In the genomic region with DNA sequence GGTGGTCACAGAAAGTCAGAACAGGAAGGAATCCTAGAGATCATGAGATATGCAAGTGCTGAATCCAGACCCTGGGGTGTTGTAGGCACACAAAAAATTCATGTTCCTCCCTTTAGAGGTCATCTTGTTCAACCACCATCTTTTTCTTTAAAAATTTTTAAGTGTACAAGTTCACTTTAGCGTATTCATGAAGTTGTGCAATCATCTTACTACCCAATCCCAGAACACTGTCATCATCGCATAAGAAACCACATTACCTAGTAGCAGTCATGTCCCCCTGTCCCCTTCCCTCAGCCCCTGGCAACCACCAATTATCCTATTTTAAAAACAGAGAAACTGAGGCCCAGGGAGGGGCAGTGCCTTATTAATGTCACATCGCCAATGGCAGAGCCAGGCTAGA, we compare ENCODE assay signal across 16 cellular contexts. TPM values are rescaled to one million over a fixed set of nuclear protein-coding genes. Genes with fewer than 3 reads are reported as not detected.
DNase-seq lines count a peak whose midpoint lies in the region; ATAC-seq, FAIRE-seq and TF ChIP-seq lines count a peak whose summit lies in the region.
"Had no signal": no experiment of that assay in that cellular context is flagged by ENCODE, and none has a peak within 500 bp of the region (broad histone marks: within the 10 kb centered on the region; RNA-seq: fewer than 3 reads in every experiment).

No MANE protein-coding gene starts in this region.

- DNase-seq in IMR-90 (no peak), MV-4-11 (lab: John Stamatoyannopoulos, UW) (peak; percentile 62), K562 (ENCODE audit: extremely low read depth in 1 of 4, low spot score in 3 of 4) (no peak), gastrocnemius medialis (no peak), mucosa of gallbladder (ENCODE audit: low spot score) (no peak), DMS153 treated with DMSO at 0.1 percent for 48 hours (lab: John Stamatoyannopoulos, UW; ENCODE audit: unreplicated experiment) (no peak)
- DNase-seq: BE2C; Caco-2; CD8-positive, alpha-beta memory T cell; H9 had no signal

- H3K9me3 ChIP-seq in IMR-90 (ENCODE audit: control insufficient read depth, insufficient read depth, low read length) (no peaks in the 10 kb centered on the region), K562 (replicated peaks; ENCODE audit: control insufficient read depth, insufficient read depth, low read depth, low read length) (no peaks in the 10 kb centered on the region), gastrocnemius medialis (no peaks in the 10 kb centered on the region)
- H3K9me3 ChIP-seq: A549, BE2C, Caco-2 had no signal

- in situ Hi-C loops in IMR-90 (cut with MboI; ENCODE audit: low sequenced_read_pairs) = no loop called here
- in situ Hi-C loops in K562 (cut with MboI) = no loop called here
- in situ Hi-C loops in gastrocnemius medialis (cut with MboI; ENCODE audit: low sequenced_read_pairs in 4 of 4) = no loop called here

- no peak overlapping the region for H3K9ac ChIP-seq in IMR-90 (ENCODE audit: low read depth, low read length)
- H3K9ac ChIP-seq in K562 (ENCODE audit: insufficient read depth in 1 of 2, low read depth in 2 of 2, low read length in 2 of 2) = peak overlapping the region in 1 of 2 experiments; percentile 54; a peak in 1 of 4 replicates

- no peaks in the 10 kb centered on the region for H3K9me1 ChIP-seq in IMR-90 (ENCODE audit: insufficient read depth, low read length)
- H3K9me1 ChIP-seq in K562 (ENCODE audit: control insufficient read depth, insufficient read depth, low read length) = no peaks in the 10 kb centered on the region

- H4K91ac ChIP-seq in IMR-90 (ENCODE audit: insufficient read depth, low read depth, low read length) = no peak overlapping the region

- H4K8ac ChIP-seq in IMR-90 (ENCODE audit: low read depth in 2 of 2, low read length in 2 of 2) = no peak overlapping the region

- TF ChIP-seq RAD21 in IMR-90 (IDR thresholded peaks at IDR 0.05; ENCODE audit: low read length) (no peak), K562 (CRISPR knock-in tag; conservative IDR thresholded peaks at IDR 0.05 in 1 of 2, IDR thresholded peaks at IDR 0.05 in 1 of 2) (no peak)

- no peak overlapping the region for H3K23ac ChIP-seq in IMR-90 (ENCODE audit: low read depth, low read length)

- no peaks in the 10 kb centered on the region for H3K79me1 ChIP-seq in IMR-90 (ENCODE audit: low read depth in 1 of 2, low read length in 2 of 2)

- dilution Hi-C loops in IMR-90 (cut with HindIII; ENCODE audit: low sequenced_read_pairs, unreplicated experiment) = no loop called here

- H2BK5ac ChIP-seq in IMR-90 (ENCODE audit: low read depth, low read length, poor library complexity, severe bottlenecking) = no peak overlapping the region

- no peak overlapping the region for H2AK9ac ChIP-seq in IMR-90 (replicated peaks; ENCODE audit: low read depth, low read length, poor library complexity)

- H4K20me1 ChIP-seq in IMR-90 (ENCODE audit: insufficient read depth, low read length) (no peaks in the 10 kb centered on the region), K562 (replicated peaks; ENCODE audit: control insufficient read depth, insufficient read depth, low read length) (no peaks in the 10 kb centered on the region)

- H2BK20ac ChIP-seq in IMR-90 (ENCODE audit: low read depth, low read length) = no peak overlapping the region

- no peak for TF ChIP-seq EP300 in K562 (IDR thresholded peaks at IDR 0.05; ENCODE audit: low read length)

- H2BK120ac ChIP-seq in IMR-90 (ENCODE audit: low read depth, low read length) = no peak overlapping the region

- CTCF ChIA-PET in IMR-90 (lab: Yijun Ruan, JAX) = no interaction called here
- CTCF ChIA-PET in K562 (lab: Yijun Ruan, JAX; ENCODE audit: low intra/inter-chr PET ratio) = no interaction called here

- H3K18ac ChIP-seq in IMR-90 (ENCODE audit: low read depth, low read length) = no peak overlapping the region

- H2AFZ ChIP-seq in IMR-90 (replicated peaks; ENCODE audit: low read length, poor library complexity) (no peak overlapping the region), K562 (ENCODE audit: low read depth, low read length) (no peak overlapping the region; the same call in 1 of the 2 replicates)
- H2AFZ ChIP-seq: GM23338 had no signal

- ATAC-seq in IMR-90 (ENCODE audit: low read depth) = no peak
- no peak for ATAC-seq in K562
- ATAC-seq in gastrocnemius medialis = no peak
- no peak for ATAC-seq in HG03521 (IDR thresholded peaks at IDR 0.05; ENCODE audit: unreplicated experiment)
- ATAC-seq: A549, GM12878, GM23338 had no signal

- H3K4me1 ChIP-seq in IMR-90 (ENCODE audit: control insufficient read depth, insufficient read depth, low read length) (no peaks in the 10 kb centered on the region), K562 (replicated peaks in 1 of 2; ENCODE audit: control insufficient read depth in 2 of 2, insufficient read depth in 2 of 2, low read length in 2 of 2) (peaks cover 0 to 12% of the 10 kb centered on the region in 2 experiments; a peak in 2 of 5 replicates), gastrocnemius medialis (peaks cover 16 to 20% of the 10 kb centered on the region in 2 donors)
- H3K4me1 ChIP-seq: A549 had no signal

- TF ChIP-seq CTCF in IMR-90 (conservative IDR thresholded peaks at IDR 0.05; ENCODE audit: low read depth, low read length) (no peak), K562 (IDR thresholded peaks at IDR 0.05 in 2 of 3, conservative IDR thresholded peaks at IDR 0.05 in 1 of 3; ENCODE audit: insufficient read depth in 2 of 3, low read depth in 1 of 3, low read length in 3 of 3) (no peak), gastrocnemius medialis (IDR thresholded peaks at IDR 0.05 in 4 of 5, conservative IDR thresholded peaks at IDR 0.05 in 1 of 5) (no peak)

- POLR2A ChIA-PET in IMR-90 (lab: Charles Lee; ENCODE audit: unreplicated experiment) (no interaction called here), K562 (lab: Yijun Ruan, JAX) (interaction anchor here (0.6 to 0.9 kb wide), 2 partner anchors 8 to 73 kb away, joined by 3 to 4 read pairs; no protein-coding TSS in a partner anchor)

- no peak overlapping the region for H3K4me3 ChIP-seq in IMR-90 (ENCODE audit: insufficient read depth, low read depth, low read length)
- no peak overlapping the region for H3K4me3 ChIP-seq in K562
- H3K4me3 ChIP-seq in gastrocnemius medialis = no peak overlapping the region
- H3K4me3 ChIP-seq: A549, GM12878, GM23338 had no signal

- no peak overlapping the region for H4K5ac ChIP-seq in IMR-90 (ENCODE audit: low read depth, low read length)

- intact Hi-C loops in IMR-90 (cut with micrococcal nuclease) = no loop called here
- intact Hi-C loops in K562 (cut with micrococcal nuclease) = no loop called here
- intact Hi-C loops in gastrocnemius medialis (cut with DNase I; ENCODE audit: low total_unique reads) = no loop called here

- H2AK5ac ChIP-seq in IMR-90 (ENCODE audit: low read depth, low read length) = no peak overlapping the region

- H3K4me2 ChIP-seq in IMR-90 (ENCODE audit: low read depth, low read length) = no peak overlapping the region
- H3K4me2 ChIP-seq in K562 (ENCODE audit: insufficient read depth, low read length) = no peak overlapping the region
- H3K4me2 ChIP-seq: A549, GM23338 had no signal

- no peak overlapping the region for H3K56ac ChIP-seq in IMR-90 (ENCODE audit: extremely low read depth, insufficient read depth, low read length)

- H3K27me3 ChIP-seq in IMR-90 (ENCODE audit: control insufficient read depth, insufficient read depth, low read length) (peaks cover 37% of the 10 kb centered on the region), K562 (ENCODE audit: control insufficient read depth in 2 of 2, insufficient read depth in 2 of 2, low read length in 2 of 2) (no peaks in the 10 kb centered on the region), gastrocnemius medialis (no peaks in the 10 kb centered on the region)
- H3K27me3 ChIP-seq: BE2C had no signal

- H3K79me2 ChIP-seq in K562 (ENCODE audit: control insufficient read depth, insufficient read depth, low read length) = no peaks in the 10 kb centered on the region

- FAIRE-seq in K562 (lab: Jason Lieb, UNC) = no peak
- FAIRE-seq: A549, GM12878, GM18507 had no signal

- H3K14ac ChIP-seq in IMR-90 (replicated peaks; ENCODE audit: low read depth, low read length) = no peak overlapping the region

- H3K4ac ChIP-seq in IMR-90 (ENCODE audit: low read depth, low read length) = no peak overlapping the region

- TF ChIP-seq POLR2A in IMR-90 (IDR thresholded peaks at IDR 0.05; ENCODE audit: low read depth, low read length) = no peak
- no peak for TF ChIP-seq POLR2A in K562 (conservative IDR thresholded peaks at IDR 0.05)
- no peak for TF ChIP-seq POLR2A in gastrocnemius medialis (IDR thresholded peaks at IDR 0.05)

- no TSS peak for BruUV-seq in IMR-90 (replicated peaks; lab: Mats Ljungman, UMichigan)
- BruUV-seq in K562 (replicated peaks; lab: Mats Ljungman, UMichigan) = no TSS peak

- H3K36me3 ChIP-seq in IMR-90 (ENCODE audit: control insufficient read depth, insufficient read depth, low read length) (no peaks in the 10 kb centered on the region), K562 (ENCODE audit: control insufficient read depth, insufficient read depth, low read length) (no peaks in the 10 kb centered on the region), gastrocnemius medialis (no peaks in the 10 kb centered on the region)
- H3K36me3 ChIP-seq: BE2C had no signal

- H3K27ac ChIP-seq in IMR-90 (ENCODE audit: insufficient read depth, low read length) = no peak overlapping the region
- no peak overlapping the region for H3K27ac ChIP-seq in K562 (ENCODE audit: extremely low read depth, low read depth, low read length)
- H3K27ac ChIP-seq in gastrocnemius medialis = peak overlapping the region in 3 of 4 donors; percentile 79 to 84 (median 82)
- H3K27ac ChIP-seq: A549 had no signal

- no peak overlapping the region for H2BK15ac ChIP-seq in IMR-90 (ENCODE audit: low read depth, low read length)

- no CpG with 5 or more reads among the region's 3 CpGs for WGBS in IMR-90 (ENCODE audit: extremely low coverage in 2 of 2, insufficient read length in 1 of 2), 2 experiments
- 65% methylated on average over 3 of the region's 3 CpGs for WGBS in K562 (ENCODE audit: insufficient coverage, low coverage, missing lambda C conversion rate)

RNA-seq across cellular contexts. Expression of gene WNT11, which starts 20.3 kb away (rescaled TPM):
- total RNA-seq in IMR-90 (2012; rRNA removed) (not detected in 2 replicates), K562 (2014; rRNA removed) (not detected in 2 replicates), K562 (2014; rRNA removed; fragmentation: Illumina TruSeq; extraction: Trizol) (not detected in 2 replicates), K562 (2015; rRNA removed; fragmentation: Illumina TruSeq; extraction: Trizol) (not detected in 2 replicates), K562 (2021) (0.09 TPM in 1 of 2 replicates, not detected in the other), gastrocnemius medialis (1 to 10 TPM; 2.9 to 6.5 (median 4.0) TPM), mucosa of gallbladder (1.8 TPM)
- polyA plus RNA-seq in IMR-90 (2012; rRNA removed) (0.10 TPM in 1 of 2 replicates, not detected in the other), K562 (2011; rRNA removed) (0.20 and 0.51 TPM in 2 replicates), K562 (2014; fragmentation: Illumina TruSeq; extraction: Trizol) (0.12 TPM in 1 of 2 replicates, not detected in the other), K562 (2014; fragmentation: Nextera tagmentation; extraction: Ambion mirVana) (under 1 TPM in 1 of 2 experiments, not detected in 1; 0.03 TPM), K562 (2014; rRNA removed) (0.05 TPM in 1 of 2 replicates, not detected in the other)
- polyA plus RNA-seq in IMR-90 (2012; cell fraction: cytosol; rRNA removed) = 0.02 and 0.04 TPM in 2 replicates
- polyA plus RNA-seq in IMR-90 (2012; cell fraction: nucleus; rRNA removed; ENCODE audit: low replicate concordance) = not detected in 2 replicates
- total RNA-seq in K562 (2011; cell fraction: chromatin; rRNA removed; ENCODE audit: low replicate concordance) = 0.28 and 0.58 TPM in 2 replicates
- total RNA-seq in K562 (2011; cell fraction: nucleolus; rRNA removed) = 0.33 and 1.1 TPM in 2 replicates
- 0.37 and 0.53 TPM in 2 replicates for total RNA-seq in K562 (2011; cell fraction: nucleoplasm; rRNA removed)
- polyA plus RNA-seq in K562 (2011; cell fraction: cytosol; rRNA removed) = 0.69 and 1.4 TPM in 2 replicates
- 0.37 and 0.65 TPM in 2 replicates for polyA plus RNA-seq in K562 (2011; cell fraction: nucleus; rRNA removed)
- 0.22 and 0.37 TPM in 2 replicates for polyA plus RNA-seq in K562 (2012)
- 0.28 TPM in 1 of 2 replicates, not detected in the other for polyA minus RNA-seq in K562 (2011; rRNA and poly(A)+ RNA removed)
- 1.8 TPM in 1 of 2 replicates, not detected in the other for polyA minus RNA-seq in K562 (2011; cell fraction: cytosol; rRNA and poly(A)+ RNA removed)
- polyA minus RNA-seq in K562 (2011; cell fraction: nucleus; rRNA and poly(A)+ RNA removed) = 0.56 TPM in 1 of 2 replicates, not detected in the other
- total RNA-seq: GM12878, H9 had no signal
- polyA plus RNA-seq: AG04450 had no signal

Comparison
In these comparisons a context has a peak if more than half of its experiments do, and no peak if none do; other contexts are left out.
1. H3K27ac ChIP-seq: peak in gastrocnemius medialis (3 of 4); none in IMR-90 (single experiment) and K562 (single experiment).